21 cellular contexts compared by ENCODE assay signal in the genomic region with DNA sequence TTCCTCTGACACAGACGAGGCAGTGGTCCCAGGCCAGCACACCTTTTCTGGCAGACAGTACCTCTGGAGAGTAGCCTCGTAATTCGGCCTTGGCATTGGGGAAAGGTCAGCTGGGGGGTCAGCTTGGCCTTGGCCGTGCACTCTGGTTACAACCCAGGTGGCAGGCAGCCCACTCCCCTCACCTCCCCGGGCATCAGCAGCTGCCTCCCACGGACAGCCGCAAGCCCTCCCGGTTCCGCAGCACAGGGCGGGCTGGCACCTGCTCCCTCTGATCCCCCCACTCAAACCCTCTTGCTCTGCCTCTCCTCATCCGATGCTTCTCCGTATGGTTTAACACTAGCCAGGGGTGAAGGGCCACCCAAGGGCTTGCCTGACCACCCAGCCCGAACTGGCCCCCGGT. TPM values are rescaled to one million over a fixed set of nuclear protein-coding genes. Genes with fewer than 3 reads are reported as not detected.
A peak's percentile ranks its signal among the peaks of the same experiment; 100 is the strongest.
DNase-seq lines count a peak whose midpoint lies in the region; ATAC-seq and TF ChIP-seq lines count a peak whose summit lies in the region.
"Had no signal": no experiment of that assay in that cellular context is flagged by ENCODE, and none has a peak within 500 bp of the region (broad histone marks: within the 10 kb centered on the region; RNA-seq: fewer than 3 reads in every experiment).

No MANE protein-coding gene starts in this region.

- H3F3A ChIP-seq in neural progenitor cell (ENCODE audit: low read depth) = no peaks in the 10 kb centered on the region

- H3K4me3 Mint-ChIP-seq in endodermal cell = no peak overlapping the region
- H3K4me3 Mint-ChIP-seq in neural progenitor cell = no peak overlapping the region
- no peak overlapping the region for H3K4me3 Mint-ChIP-seq in T-helper 2 cell treated with Interferon-gamma antibody and Interleukin-4, amounts not matched to agents 5 μg/mL and 100 μg/mL, for 36 hours
- H3K4me3 Mint-ChIP-seq in T-cell = no peak overlapping the region
- H3K4me3 Mint-ChIP-seq: CD4-positive, CD25-positive, alpha-beta regulatory T cell; CD8-positive, alpha-beta memory T cell; H9 had no signal

- H4K20me1 ChIP-seq in neural progenitor cell (ENCODE audit: low read depth) = no peaks in the 10 kb centered on the region

- no peak overlapping the region for H3K4me2 ChIP-seq in neural progenitor cell

- WGBS in endodermal cell (ENCODE audit: insufficient coverage in 1 of 2, insufficient read length in 1 of 2), 2 experiments = 93 to 94% methylated on average over 7 to 14 of the region's 14 CpGs

- H3K4me1 ChIP-seq in endodermal cell (ENCODE audit: control insufficient read depth, insufficient read depth, low read length) (no peaks in the 10 kb centered on the region), neural progenitor cell (no peaks in the 10 kb centered on the region)
- H3K4me1 ChIP-seq: BE2C had no signal

- H3K9me3 ChIP-seq in endodermal cell (ENCODE audit: control insufficient read depth, low read length) = no peaks in the 10 kb centered on the region
- no peaks in the 10 kb centered on the region for H3K9me3 ChIP-seq in neural progenitor cell (ENCODE audit: low read depth)
- H3K9me3 ChIP-seq: BE2C had no signal

- ATAC-seq in T-cell (replicated peaks in 1 of 4) = no peak
- ATAC-seq: GM12878, K562 had no signal

- H3K9ac ChIP-seq in endodermal cell (ENCODE audit: extremely low read depth, low read length, poor library complexity, severe bottlenecking) = no peak overlapping the region
- H3K9ac ChIP-seq in neural progenitor cell = no peak overlapping the region
- H3K9ac ChIP-seq: GM23248 had no signal

- H3K4me3 ChIP-seq in H7 (ENCODE audit: insufficient read depth, low read depth, low read length) (no peak overlapping the region), endodermal cell (ENCODE audit: low read length) (no peak overlapping the region), neural progenitor cell (no peak overlapping the region)
- H3K4me3 ChIP-seq: GM12878, GM23248, K562 had no signal

- DNase-seq in H7 (peak; percentile 44), endodermal cell (no peak), neural progenitor cell (ENCODE audit: low spot score) (no peak), NCI-H2029 treated with DMSO at 0.1 percent for 48 hours (lab: John Stamatoyannopoulos, UW) (no peak), T-cell (no peak), NOMO-1 treated with dmso at 0.1 percent for 144 hours (lab: John Stamatoyannopoulos, UW; ENCODE audit: unreplicated experiment) (no peak)
- no peak for DNase-seq in T-helper 2 cell treated with Interferon-gamma antibody and Interleukin-4, amounts not matched to agents 5 μg/mL and 100 μg/mL, for 36 hours (ENCODE audit: low spot score)
- DNase-seq: BE2C; C1 segment of cervical spinal cord; CD4-positive, CD25-positive, alpha-beta regulatory T cell; CD8-positive, alpha-beta memory T cell; COR-L47; DMS 273 treated with DMSO at 0.1 percent for 48 hours; DMS53; DND-41; EL; GM23248; IMR-90 had no signal

- H3K9me3 Mint-ChIP-seq in endodermal cell (no peaks in the 10 kb centered on the region), neural progenitor cell (no peaks in the 10 kb centered on the region), T-cell (no peaks in the 10 kb centered on the region)
- no peaks in the 10 kb centered on the region for H3K9me3 Mint-ChIP-seq in T-helper 2 cell treated with Interferon-gamma antibody and Interleukin-4, amounts not matched to agents 5 μg/mL and 100 μg/mL, for 36 hours
- H3K9me3 Mint-ChIP-seq: CD4-positive, CD25-positive, alpha-beta regulatory T cell; CD8-positive, alpha-beta memory T cell; H9 had no signal

- H3K79me2 ChIP-seq in neural progenitor cell (ENCODE audit: low read depth) = no peaks in the 10 kb centered on the region

- H3K36me3 Mint-ChIP-seq in endodermal cell (ENCODE audit: low read depth) = peaks cover 59% of the 10 kb centered on the region
- H3K36me3 Mint-ChIP-seq in neural progenitor cell = no peaks in the 10 kb centered on the region
- no peaks in the 10 kb centered on the region for H3K36me3 Mint-ChIP-seq in T-helper 2 cell treated with Interferon-gamma antibody and Interleukin-4, amounts not matched to agents 5 μg/mL and 100 μg/mL, for 36 hours (ENCODE audit: low read depth)
- H3K36me3 Mint-ChIP-seq in T-cell = no peaks in the 10 kb centered on the region
- H3K36me3 Mint-ChIP-seq: CD4-positive, CD25-positive, alpha-beta regulatory T cell; CD8-positive, alpha-beta memory T cell had no signal

- no peaks in the 10 kb centered on the region for H3K4me1 Mint-ChIP-seq in endodermal cell
- no peaks in the 10 kb centered on the region for H3K4me1 Mint-ChIP-seq in neural progenitor cell
- peaks cover 5% of the 10 kb centered on the region for H3K4me1 Mint-ChIP-seq in T-helper 2 cell treated with Interferon-gamma antibody and Interleukin-4, amounts not matched to agents 5 μg/mL and 100 μg/mL, for 36 hours (ENCODE audit: low read depth)
- H3K4me1 Mint-ChIP-seq in T-cell = no peaks in the 10 kb centered on the region
- H3K4me1 Mint-ChIP-seq: CD4-positive, CD25-positive, alpha-beta regulatory T cell; CD8-positive, alpha-beta memory T cell; H9 had no signal

- POLR2A ChIA-PET in T-cell (lab: Charles Lee) = no interaction called here

- H3K36me3 ChIP-seq in H7 (replicated peaks; ENCODE audit: control insufficient read depth, insufficient read depth, low read length) (peaks cover 21% of the 10 kb centered on the region), endodermal cell (ENCODE audit: control insufficient read depth, insufficient read depth, low read length) (peaks cover 12% of the 10 kb centered on the region), neural progenitor cell (no peaks in the 10 kb centered on the region)
- H3K36me3 ChIP-seq: BE2C had no signal

- no peak overlapping the region for H3K27ac ChIP-seq in endodermal cell (ENCODE audit: low read depth, low read length)
- H3K27ac ChIP-seq in neural progenitor cell = no peak overlapping the region
- H3K27ac ChIP-seq: GM23248 had no signal

- no peak overlapping the region for H2AFZ ChIP-seq in neural progenitor cell (replicated peaks)
- H2AFZ ChIP-seq: GM23248 had no signal

- H3K27ac Mint-ChIP-seq in endodermal cell (peak overlapping the region; percentile 36), neural progenitor cell (peak overlapping the region; percentile 37), T-cell (no peak overlapping the region)
- H3K27ac Mint-ChIP-seq in T-helper 2 cell treated with Interferon-gamma antibody and Interleukin-4, amounts not matched to agents 5 μg/mL and 100 μg/mL, for 36 hours = no peak overlapping the region
- H3K27ac Mint-ChIP-seq: CD4-positive, CD25-positive, alpha-beta regulatory T cell; CD8-positive, alpha-beta memory T cell had no signal

- H3K27me3 ChIP-seq in H7 (ENCODE audit: control insufficient read depth, insufficient read depth, low read length) (no peaks in the 10 kb centered on the region), endodermal cell (ENCODE audit: control insufficient read depth, insufficient read depth, low read length, poor library complexity, severe bottlenecking) (no peaks in the 10 kb centered on the region), neural progenitor cell (no peaks in the 10 kb centered on the region)
- H3K27me3 ChIP-seq: BE2C had no signal

- TF ChIP-seq CTCF in endodermal cell (conservative IDR thresholded peaks at IDR 0.05) = no peak
- no peak for TF ChIP-seq CTCF in neural progenitor cell (IDR thresholded peaks at IDR 0.05)

- no peaks in the 10 kb centered on the region for H3K27me3 Mint-ChIP-seq in endodermal cell (ENCODE audit: insufficient read depth)
- H3K27me3 Mint-ChIP-seq in neural progenitor cell (ENCODE audit: insufficient read depth, low read depth) = peaks cover 3% of the 10 kb centered on the region
- no peaks in the 10 kb centered on the region for H3K27me3 Mint-ChIP-seq in T-helper 2 cell treated with Interferon-gamma antibody and Interleukin-4, amounts not matched to agents 5 μg/mL and 100 μg/mL, for 36 hours (ENCODE audit: low read depth)
- H3K27me3 Mint-ChIP-seq in T-cell = no peaks in the 10 kb centered on the region
- H3K27me3 Mint-ChIP-seq: CD4-positive, CD25-positive, alpha-beta regulatory T cell had no signal

- CTCF ChIA-PET in T-cell (lab: Charles Lee) = no interaction called here

RNA-seq across cellular contexts. Expression of a gene that starts 50.6 kb away (rescaled TPM):
- total RNA-seq in H7 (2014; rRNA removed; shearing (Covaris generic)) = 67.7 and 70.9 TPM in 2 replicates
- total RNA-seq in endodermal cell (10 to 100 TPM; 35.7 to 82.5 TPM), neural progenitor cell (ENCODE audit: low replicate concordance) (8.8 and 22.5 TPM in 2 replicates), T-cell (under 1 TPM in 3 of 5 donors, not detected in 2; 0.16 to 0.44 (median 0.32) TPM)
- polyA plus RNA-seq in endodermal cell (2013, experiment 1 of 2) = 18.6 TPM
- polyA plus RNA-seq in endodermal cell (2013, experiment 2 of 2) = 17.4 TPM
- total RNA-seq: CD4-positive, CD25-positive, alpha-beta regulatory T cell had no signal
- polyA plus RNA-seq: CD4-positive, CD25-positive, alpha-beta regulatory T cell; CD8-positive, alpha-beta memory T cell had no signal

Comparison
In these comparisons a context has a peak if more than half of its experiments do, and no peak if none do; other contexts are left out.
1. H3K27ac Mint-ChIP-seq: peak in endodermal cell (single experiment) and neural progenitor cell (single experiment); none in T-helper 2 cell treated with Interferon-gamma antibody and Interleukin-4, amounts not matched to agents 5 μg/mL and 100 μg/mL, for 36 hours (single experiment) and T-cell (0 of 2).